Comparison of ENCODE assay signal across 11 cellular contexts in genomic region chr11:66845143-66845875, GRCh38. TPM values are rescaled to one million over a fixed set of nuclear protein-coding genes. Genes with fewer than 3 reads are reported as not detected.
DNase-seq lines count a peak whose midpoint lies in the region; FAIRE-seq and TF ChIP-seq lines count a peak whose summit lies in the region.
"Had no signal": no experiment of that assay in that cellular context is flagged by ENCODE, and none has a peak within 500 bp of the region (broad histone marks: within the 10 kb centered on the region; RNA-seq: fewer than 3 reads in every experiment).

No MANE protein-coding gene starts in this region.

- H4K20me1 ChIP-seq in Karpas-422 (ENCODE audit: insufficient read depth, low read depth, low read length) (peaks cover 22% of the 10 kb centered on the region), osteoblast (ENCODE audit: insufficient read depth, low read length) (peaks cover 30% of the 10 kb centered on the region)

- no peaks in the 10 kb centered on the region for H3K27me3 ChIP-seq in CD8-positive, alpha-beta memory T cell (ENCODE audit: insufficient read depth, low read length, poor library complexity, severe bottlenecking)
- H3K27me3 ChIP-seq in Karpas-422 (ENCODE audit: low read length): no peaks in the 10 kb centered on the region
- no peaks in the 10 kb centered on the region for H3K27me3 ChIP-seq in osteoblast (ENCODE audit: insufficient read depth, low read length)

- CTCF ChIA-PET in CD8-positive, alpha-beta memory T cell (lab: Charles Lee): no interaction called here

- H3K4me2 ChIP-seq in Karpas-422 (ENCODE audit: low read depth, low read length, poor library complexity, severe bottlenecking) (peak overlapping the region; percentile 91), osteoblast (ENCODE audit: insufficient read depth, low read length) (no peak overlapping the region)

- H3K4me3 Mint-ChIP-seq in CD8-positive, alpha-beta memory T cell: peak overlapping the region; percentile 20 to 98 (median 90)
- peak overlapping the region; percentile 89 to 96 (median 92) for H3K4me3 Mint-ChIP-seq in brain

- FAIRE-seq in frontal cortex (lab: Jason Lieb, UNC): no peak

- no peak overlapping the region for H3K9ac ChIP-seq in Karpas-422 (ENCODE audit: low read length)

- H3K27me3 Mint-ChIP-seq in CD8-positive, alpha-beta memory T cell: peaks cover 0 to 1% of the 10 kb centered on the region in 2 donors
- peaks cover 9% of the 10 kb centered on the region for H3K27me3 Mint-ChIP-seq in brain

- POLR2A ChIA-PET in CD8-positive, alpha-beta memory T cell (lab: Charles Lee): interaction anchor here (4.6 kb wide), 1 partner anchor 9 kb away, joined by 45 read pairs; no protein-coding TSS in a partner anchor

- no peaks in the 10 kb centered on the region for H3K9me3 Mint-ChIP-seq in CD8-positive, alpha-beta memory T cell
- no peaks in the 10 kb centered on the region for H3K9me3 Mint-ChIP-seq in brain

- peak in 1 of 5 donors; percentile 31 for DNase-seq in CD8-positive, alpha-beta memory T cell
- DNase-seq in Karpas-422: no peak
- DNase-seq in osteoblast (ENCODE audit: insufficient read length, low spot score, missing footprints): peak; percentile 72
- DNase-seq in Kasumi-1 (lab: John Stamatoyannopoulos, UW): no peak
- DNase-seq in frontal cortex (ENCODE audit: low spot score in 2 of 2): no peak
- DNase-seq in RPMI8226: no peak
- DNase-seq: activated gamma-delta T cell treated with Interleukin-2 at 50 U/mL for 16 hours; DMS 273 treated with DMSO at 0.1 percent for 48 hours; foreskin fibroblast; stimulated activated CD4-positive, alpha-beta T cell treated with anti-CD3 and anti-CD28 coated beads, Interleukin-15, amount 100 ng/mL, for 24 hours had no signal

- H3K4me1 Mint-ChIP-seq in CD8-positive, alpha-beta memory T cell: peaks cover 31 to 40% (median 33%) of the 10 kb centered on the region in 3 donors
- H3K4me1 Mint-ChIP-seq in brain: peaks cover 32% of the 10 kb centered on the region

- H3K9me2 ChIP-seq in Karpas-422 (replicated peaks; ENCODE audit: insufficient read depth, low read length): no peaks in the 10 kb centered on the region

- H3K4me1 ChIP-seq in CD8-positive, alpha-beta memory T cell (ENCODE audit: insufficient read depth, low read length): peaks cover 32% of the 10 kb centered on the region
- H3K4me1 ChIP-seq in Karpas-422 (ENCODE audit: low read length) (peaks cover 32% of the 10 kb centered on the region), osteoblast (ENCODE audit: insufficient read depth, low read length) (peaks cover 21% of the 10 kb centered on the region)

- H3K27ac Mint-ChIP-seq in CD8-positive, alpha-beta memory T cell: peak overlapping the region in 7 of 8 donors; percentile 56 to 98 (median 68)
- H3K27ac Mint-ChIP-seq in brain: peak overlapping the region in 3 of 5 experiments; percentile 24 to 98 (median 58)

- H3K79me2 ChIP-seq in Karpas-422 (ENCODE audit: low read length): peaks cover 49% of the 10 kb centered on the region
- peaks cover 54% of the 10 kb centered on the region for H3K79me2 ChIP-seq in osteoblast (ENCODE audit: insufficient read depth, low read length)

- no peak overlapping the region for H2AFZ ChIP-seq in Karpas-422 (ENCODE audit: low read length)
- H2AFZ ChIP-seq in osteoblast (ENCODE audit: low read length): no peak overlapping the region

- peaks cover 0 to 49% (median 0%) of the 10 kb centered on the region in 3 donors for H3K36me3 Mint-ChIP-seq in CD8-positive, alpha-beta memory T cell
- peaks cover 23% of the 10 kb centered on the region for H3K36me3 Mint-ChIP-seq in brain

- H3K4me3 ChIP-seq in CD8-positive, alpha-beta memory T cell (ENCODE audit: low read length): no peak overlapping the region
- H3K4me3 ChIP-seq in Karpas-422 (ENCODE audit: low read length) (no peak overlapping the region), osteoblast (ENCODE audit: insufficient read depth, low read length) (no peak overlapping the region)

- no peak overlapping the region for H3K27ac ChIP-seq in CD8-positive, alpha-beta memory T cell (ENCODE audit: low read depth, low read length)
- no peak overlapping the region for H3K27ac ChIP-seq in Karpas-422 (ENCODE audit: low read length)
- H3K27ac ChIP-seq in osteoblast (ENCODE audit: low read depth, low read length): no peak overlapping the region

- H3K36me3 ChIP-seq in CD8-positive, alpha-beta memory T cell (ENCODE audit: insufficient read depth, low read length): peaks cover 6% of the 10 kb centered on the region
- H3K36me3 ChIP-seq in Karpas-422 (ENCODE audit: insufficient read depth, low read length) (peaks cover 6% of the 10 kb centered on the region; the same call in 1 of the 2 replicates), osteoblast (ENCODE audit: insufficient read depth, low read length) (peaks cover 27% of the 10 kb centered on the region)

- no peak for TF ChIP-seq CTCF in brain (conservative IDR thresholded peaks at IDR 0.05)
- TF ChIP-seq CTCF in osteoblast (IDR thresholded peaks at IDR 0.05; ENCODE audit: extremely low read depth, low read depth, low read length): no peak

- H3K9me3 ChIP-seq in CD8-positive, alpha-beta memory T cell (ENCODE audit: low read length): no peaks in the 10 kb centered on the region
- no peaks in the 10 kb centered on the region for H3K9me3 ChIP-seq in Karpas-422 (ENCODE audit: low read length)
- no peaks in the 10 kb centered on the region for H3K9me3 ChIP-seq in osteoblast (ENCODE audit: low read depth, low read length)

RNA-seq across cellular contexts. Expression of gene RCE1, which starts 2.1 kb away (rescaled TPM):
- 10 to 100 TPM; 34.1 to 41.2 TPM for total RNA-seq in CD8-positive, alpha-beta memory T cell
- polyA plus RNA-seq in CD8-positive, alpha-beta memory T cell: 32.8 TPM
- total RNA-seq in Karpas-422 (2014; rRNA removed; shearing (Covaris generic); ENCODE audit: low replicate concordance): 20.4 and 53.3 TPM in 2 replicates
- 24.2 TPM for polyA plus RNA-seq in brain (ENCODE audit: insufficient read depth, low read depth, low replicate concordance)
- total RNA-seq in osteoblast (11.5 and 18.1 TPM in 2 replicates), frontal cortex (9.8 TPM)

RNA-seq across cellular contexts. Expression of gene LRFN4, which starts 11.6 kb away (rescaled TPM):
- total RNA-seq in CD8-positive, alpha-beta memory T cell: 10 to 100 TPM; 35.5 to 42.8 TPM
- 2.2 TPM for polyA plus RNA-seq in CD8-positive, alpha-beta memory T cell
- 8.7 and 24.2 TPM in 2 replicates for total RNA-seq in Karpas-422 (2014; rRNA removed; shearing (Covaris generic); ENCODE audit: low replicate concordance)
- polyA plus RNA-seq in brain (ENCODE audit: insufficient read depth, low read depth, low replicate concordance): 34.4 TPM
- total RNA-seq in osteoblast: 15.9 and 16.3 TPM in 2 replicates
- 44.0 TPM for total RNA-seq in frontal cortex
